In the genomic region with DNA sequence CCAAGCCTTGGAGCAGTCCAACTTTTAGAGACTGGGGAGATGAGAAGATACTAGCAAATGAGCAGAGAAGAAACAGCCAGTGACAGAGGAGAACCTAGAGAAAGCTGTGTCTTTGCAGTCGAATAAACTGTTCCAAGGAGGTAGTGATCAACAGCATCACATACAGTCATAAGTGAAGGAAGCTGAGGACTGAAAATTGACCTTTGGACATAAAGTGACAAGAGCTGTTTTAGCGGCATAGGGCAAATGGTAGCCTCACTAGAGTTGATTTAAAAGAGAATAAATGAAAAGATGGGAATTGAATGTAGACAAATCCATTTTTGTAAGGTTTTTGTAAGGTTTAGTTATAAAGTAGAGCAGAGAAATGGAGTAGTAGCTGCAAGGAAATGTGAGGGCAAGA, we compare ENCODE assay signal across 28 cellular contexts.
"Had no signal": no experiment of that assay in that cellular context is flagged by ENCODE, and none has a peak within 500 bp of the region (broad histone marks: within the 10 kb centered on the region; RNA-seq: fewer than 3 reads in every experiment).

No MANE protein-coding gene starts in this region.

- H3K27ac ChIP-seq: brain microvascular endothelial cell, coronary artery, dorsolateral prefrontal cortex had no signal

- H3K27me3 ChIP-seq: brain microvascular endothelial cell, dorsolateral prefrontal cortex had no signal

- FAIRE-seq: astrocyte, bronchial epithelial cell, frontal cortex had no signal

- DNase-seq: activated CD4-positive, alpha-beta memory T cell treated with anti-CD3 and anti-CD28 coated beads, Interleukin-2, amount 10 ng/mL, durations not matched to agents 7 days and 5 days; activated CD4-positive, alpha-beta T cell treated with anti-CD3 and anti-CD28 coated beads for 36 hours; activated CD4-positive, alpha-beta T cell treated with anti-CD3 and anti-CD28 coated beads, Interleukin-2, amount 10 ng/mL, durations not matched to agents 24 days and 14 days; activated CD4-positive, alpha-beta T cell treated with anti-CD3 and anti-CD28 coated beads, Interleukin-2, amount 50 U/mL, for 4 hours; activated CD4-positive, CD25-positive, alpha-beta regulatory T cell; activated CD4-positive, CD25-positive, alpha-beta regulatory T cell treated with anti-CD3 and anti-CD28 coated beads, Interleukin-2, amount 50 U/mL, for 72 hours; activated CD8-positive, alpha-beta memory T cell treated with anti-CD3 and anti-CD28 coated beads, Interleukin-2, amount 50 U/mL, for 48 hours; activated gamma-delta T cell; activated naive CD4-positive, alpha-beta T cell treated with anti-CD3 and anti-CD28 coated beads, Interleukin-2, amount 50 U/mL, for 16 hours; activated naive CD4-positive, alpha-beta T cell treated with Interleukin-2 at 50 U/mL for 16 hours; activated T-cell treated with anti-CD3 and anti-CD28 coated beads for 4 hours; activated T-cell treated with anti-CD3 and anti-CD28 coated beads, Interleukin-2, amount 50 U/mL, for 24 hours; activated T-cell treated with anti-CD3 and anti-CD28 coated beads, Interleukin-2, amount 50 U/mL, for 72 hours; amniotic stem cell; anterior cingulate cortex; brain microvascular endothelial cell; dorsolateral prefrontal cortex; effector memory CD4-positive, alpha-beta T cell; endodermal cell; foreskin fibroblast; head of caudate nucleus; T-helper 1 cell; T-helper 2 cell had no signal

- ATAC-seq: activated CD4-positive, alpha-beta T cell treated with anti-CD3 and anti-CD28 coated beads for 36 hours; activated T-cell treated with anti-CD3 and anti-CD28 coated beads, Interleukin-2, amount 50 U/mL, for 72 hours; esophagus mucosa had no signal

- H3K4me3 ChIP-seq: coronary artery, dorsolateral prefrontal cortex had no signal

- H3K36me3 ChIP-seq: brain microvascular endothelial cell had no signal
